In genomic region chr2:227616631-227617030, GRCh38 we compare ENCODE assay signal across 1 cellular context.
TF ChIP-seq lines count a peak whose summit lies in the region.

No MANE protein-coding gene starts in this region.

TF ChIP-seq in WTC11, 78 proteins besides CTCF, POLR2A, EP300 and RAD21 (continued from another document):
- TF ChIP-seq, protein P1, sequence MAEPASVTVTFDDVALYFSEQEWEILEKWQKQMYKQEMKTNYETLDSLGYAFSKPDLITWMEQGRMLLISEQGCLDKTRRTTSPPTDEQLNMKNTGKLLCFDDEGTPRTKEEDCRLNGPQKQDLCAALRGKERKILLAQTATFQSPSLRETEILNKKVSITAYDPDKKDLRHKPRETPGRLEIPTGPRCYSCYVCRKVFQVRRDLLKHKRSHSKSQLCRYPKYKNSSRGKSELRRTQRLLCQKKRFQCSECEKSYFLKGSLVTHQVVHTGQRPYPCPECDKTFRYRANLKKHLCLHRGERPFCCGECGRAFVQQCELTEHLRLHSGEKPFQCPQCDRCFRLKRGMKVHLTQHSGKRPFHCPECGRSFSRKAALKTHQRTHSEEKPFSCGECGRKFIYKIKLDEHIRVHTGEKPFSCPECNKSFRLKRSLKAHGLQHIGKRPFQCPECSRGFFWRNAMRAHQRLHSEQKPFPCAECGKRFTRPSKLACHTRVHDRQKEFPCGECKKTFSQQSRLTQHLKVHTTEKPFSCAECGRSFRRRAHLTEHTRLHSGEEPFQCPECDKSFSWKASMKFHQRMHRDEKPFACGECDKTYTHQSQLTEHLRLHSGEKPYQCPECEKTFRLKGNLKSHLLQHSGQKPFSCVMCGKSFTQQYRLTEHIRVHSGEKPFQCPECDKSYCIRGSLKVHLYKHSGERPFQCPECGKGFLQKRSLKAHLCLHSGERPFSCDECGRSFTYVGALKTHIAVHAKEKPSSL (CRISPR knock-in tag; conservative IDR thresholded peaks at IDR 0.05) = no peak
- TF ChIP-seq NFE2L1 (CRISPR knock-in tag; IDR thresholded peaks at IDR 0.05) (no peak), SMAD3 (CRISPR knock-in tag; IDR thresholded peaks at IDR 0.05; ENCODE audit: borderline replicate concordance) (no peak), IRF2 (CRISPR knock-in tag; IDR thresholded peaks at IDR 0.05; ENCODE audit: borderline replicate concordance, low read depth) (no peak), ZNF512 (CRISPR knock-in tag; IDR thresholded peaks at IDR 0.05; ENCODE audit: borderline replicate concordance) (no peak), KAT7 (CRISPR knock-in tag; IDR thresholded peaks at IDR 0.05; ENCODE audit: borderline replicate concordance) (no peak), CDX4 (CRISPR knock-in tag; IDR thresholded peaks at IDR 0.05; ENCODE audit: borderline replicate concordance) (no peak), SP1 (CRISPR knock-in tag; conservative IDR thresholded peaks at IDR 0.05) (no peak), ZNF423 (CRISPR knock-in tag; IDR thresholded peaks at IDR 0.05) (no peak), ATF2 (CRISPR knock-in tag; IDR thresholded peaks at IDR 0.05; ENCODE audit: borderline replicate concordance, low read depth) (no peak), NR3C1 (CRISPR knock-in tag; conservative IDR thresholded peaks at IDR 0.05; ENCODE audit: low read depth) (no peak), HMGA2 (CRISPR knock-in tag; IDR thresholded peaks at IDR 0.05) (no peak), ATF6 (CRISPR knock-in tag; IDR thresholded peaks at IDR 0.05) (no peak), JUN (CRISPR knock-in tag; IDR thresholded peaks at IDR 0.05) (no peak), NR1H2 (CRISPR knock-in tag; IDR thresholded peaks at IDR 0.05) (no peak), ZNF317 (CRISPR knock-in tag; IDR thresholded peaks at IDR 0.05; ENCODE audit: borderline replicate concordance, low read depth) (no peak)
- TF ChIP-seq, protein P2, sequence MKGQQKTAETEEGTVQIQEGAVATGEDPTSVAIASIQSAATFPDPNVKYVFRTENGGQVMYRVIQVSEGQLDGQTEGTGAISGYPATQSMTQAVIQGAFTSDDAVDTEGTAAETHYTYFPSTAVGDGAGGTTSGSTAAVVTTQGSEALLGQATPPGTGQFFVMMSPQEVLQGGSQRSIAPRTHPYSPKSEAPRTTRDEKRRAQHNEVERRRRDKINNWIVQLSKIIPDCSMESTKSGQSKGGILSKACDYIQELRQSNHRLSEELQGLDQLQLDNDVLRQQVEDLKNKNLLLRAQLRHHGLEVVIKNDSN (CRISPR knock-in tag; IDR thresholded peaks at IDR 0.05) = no peak
